ENCODE assay signal across 12 cellular contexts in the genomic region with DNA sequence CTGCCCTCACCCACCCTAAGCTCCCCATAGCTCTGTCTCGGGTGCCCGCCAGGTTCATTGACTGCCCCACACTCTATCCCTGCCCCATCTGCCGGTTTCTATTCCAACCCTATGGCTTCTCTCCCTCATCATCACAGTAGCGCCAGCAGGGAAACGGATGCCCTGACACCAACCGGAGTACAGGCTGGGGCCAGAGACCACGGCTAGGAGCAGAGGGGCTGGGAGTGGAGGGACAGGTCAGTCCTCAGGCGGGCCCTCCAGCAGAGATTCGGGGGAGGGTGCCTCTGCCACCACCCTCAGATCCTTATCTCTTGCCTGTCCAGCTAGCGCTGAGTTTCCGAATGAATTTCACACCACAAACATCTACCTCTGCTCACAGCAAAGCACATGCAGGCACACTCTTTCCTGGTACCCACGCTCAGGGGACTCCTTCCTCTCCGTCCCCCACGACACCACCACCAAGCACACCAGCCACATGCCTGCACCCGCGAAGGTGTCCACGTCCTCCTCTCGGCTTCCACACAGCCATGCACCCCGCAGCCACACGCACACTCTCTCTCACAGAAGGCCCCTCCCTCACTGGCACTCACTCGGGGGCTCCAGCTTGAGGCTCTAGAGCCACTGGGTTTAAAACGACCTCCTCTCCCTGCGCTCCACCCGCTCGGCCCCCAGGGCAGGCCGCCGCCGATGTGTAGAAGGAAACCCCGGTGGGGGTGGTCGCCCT. TPM values are rescaled to one million over a fixed set of nuclear protein-coding genes. Genes with fewer than 3 reads are reported as not detected.
DNase-seq lines count a peak whose midpoint lies in the region; ATAC-seq, FAIRE-seq and TF ChIP-seq lines count a peak whose summit lies in the region.
"Had no signal": no experiment of that assay in that cellular context is flagged by ENCODE, and none has a peak within 500 bp of the region (broad histone marks: within the 10 kb centered on the region; RNA-seq: fewer than 3 reads in every experiment).

No MANE protein-coding gene starts in this region.

- no peak overlapping the region for H3K4me2 ChIP-seq in astrocyte (ENCODE audit: low read length)

- H3K9me3 Mint-ChIP-seq in MCF 10A (ENCODE audit: unreplicated experiment) (no peaks in the 10 kb centered on the region), astrocyte (ENCODE audit: unreplicated experiment) (peaks cover 8% of the 10 kb centered on the region), progenitor cell of endocrine pancreas (ENCODE audit: low read depth) (no peaks in the 10 kb centered on the region)

- BruUV-seq in MCF 10A (replicated peaks; lab: Mats Ljungman, UMichigan), result no TSS peak

- peaks cover 4 to 85% of the 10 kb centered on the region in 2 donors for H3K27me3 ChIP-seq in breast epithelium
- peaks cover 87% of the 10 kb centered on the region for H3K27me3 ChIP-seq in astrocyte (ENCODE audit: insufficient read depth, low read length)
- peaks cover 62% of the 10 kb centered on the region for H3K27me3 ChIP-seq in upper lobe of right lung

- H3K4me3 ChIP-seq in breast epithelium (peak overlapping the region; percentile 15 to 63 (median 32)), astrocyte (ENCODE audit: insufficient read depth, low read depth, low read length) (no peak overlapping the region), mesodermal cell (ENCODE audit: extremely low read depth, insufficient read depth, low read length, poor library complexity, severe bottlenecking) (peak overlapping the region; percentile 31), upper lobe of right lung (peak overlapping the region; percentile 36)

- 0 to 1% methylated on average over 13 to 15 of the region's 30 CpGs for WGBS in mesodermal cell (ENCODE audit: insufficient coverage in 2 of 2), 2 experiments

- no peak for TF ChIP-seq POLR2A in breast epithelium (IDR thresholded peaks at IDR 0.05)

- no peak overlapping the region for H3K4me3 Mint-ChIP-seq in MCF 10A (ENCODE audit: unreplicated experiment)
- no peak overlapping the region for H3K4me3 Mint-ChIP-seq in astrocyte (ENCODE audit: unreplicated experiment)
- H3K4me3 Mint-ChIP-seq in progenitor cell of endocrine pancreas (ENCODE audit: low read depth), result no peak overlapping the region

- H3K27ac ChIP-seq in breast epithelium (no peak overlapping the region), astrocyte (ENCODE audit: low read depth, low read length) (no peak overlapping the region), mesodermal cell (ENCODE audit: low read depth, low read length, severe bottlenecking) (no peak overlapping the region), upper lobe of right lung (no peak overlapping the region)

- H3K27me3 Mint-ChIP-seq in MCF 10A (ENCODE audit: insufficient read depth, unreplicated experiment) (peaks cover 6% of the 10 kb centered on the region), astrocyte (ENCODE audit: low read depth, unreplicated experiment) (peaks cover 46% of the 10 kb centered on the region), progenitor cell of endocrine pancreas (peaks cover 42% of the 10 kb centered on the region)

- H3K9me3 ChIP-seq in breast epithelium (no peaks in the 10 kb centered on the region), astrocyte (ENCODE audit: insufficient read depth, low read depth, low read length) (peaks cover 4% of the 10 kb centered on the region), mesodermal cell (ENCODE audit: control insufficient read depth, low read length) (no peaks in the 10 kb centered on the region), upper lobe of right lung (no peaks in the 10 kb centered on the region)

- H3K4me1 ChIP-seq in breast epithelium (peaks cover 0 to 7% of the 10 kb centered on the region in 2 donors), astrocyte (ENCODE audit: insufficient read depth, low read length) (no peaks in the 10 kb centered on the region), mesodermal cell (ENCODE audit: control insufficient read depth, insufficient read depth, low read length, poor library complexity, severe bottlenecking) (peaks cover 2% of the 10 kb centered on the region), upper lobe of right lung (peaks cover 4% of the 10 kb centered on the region)

- H3K36me3 Mint-ChIP-seq in MCF 10A (ENCODE audit: insufficient read depth, unreplicated experiment) (peaks cover 6% of the 10 kb centered on the region), astrocyte (ENCODE audit: low read depth, unreplicated experiment) (no peaks in the 10 kb centered on the region), progenitor cell of endocrine pancreas (ENCODE audit: insufficient read depth) (no peaks in the 10 kb centered on the region)

- H2AFZ ChIP-seq in astrocyte (ENCODE audit: low read depth, low read length), result peak overlapping the region; percentile 30

- no peak overlapping the region for H3K9ac ChIP-seq in astrocyte (ENCODE audit: low read length)

- CTCF ChIA-PET in MCF 10A (lab: Yijun Ruan, JAX), result interaction anchor here (0.6 kb wide), 1 partner anchor 133 kb away, joined by 3 read pairs; no protein-coding TSS in a partner anchor

- H3K36me3 ChIP-seq in breast epithelium (no peaks in the 10 kb centered on the region), astrocyte (ENCODE audit: insufficient read depth, low read length) (no peaks in the 10 kb centered on the region), mesodermal cell (ENCODE audit: control insufficient read depth, insufficient read depth, low read length) (no peaks in the 10 kb centered on the region), upper lobe of right lung (no peaks in the 10 kb centered on the region)

- no peaks in the 10 kb centered on the region for H4K20me1 ChIP-seq in astrocyte (ENCODE audit: insufficient read depth, low read length)

- POLR2A ChIA-PET in MCF 10A (lab: Yijun Ruan, JAX), result no interaction called here

- DNase-seq in breast epithelium (ENCODE audit: low spot score in 2 of 2) (no peak), MCF 10A (ENCODE audit: unreplicated experiment) (no peak), astrocyte (ENCODE audit: low read depth) (no peak), upper lobe of right lung (no peak), HuH-7.5 (ENCODE audit: low spot score) (no peak), progenitor cell of endocrine pancreas (ENCODE audit: low spot score, unreplicated experiment) (no peak)
- DNase-seq: NCI-H1092; NK-92 treated with Interleukin-12 subunit alpha and Interleukin-12 subunit beta, amount 100 ng/mL, for 24 hours had no signal

- no peaks in the 10 kb centered on the region for H3K79me2 ChIP-seq in astrocyte (ENCODE audit: insufficient read depth, low read length)

- H3K4me1 Mint-ChIP-seq in MCF 10A (ENCODE audit: insufficient read depth, unreplicated experiment) (no peaks in the 10 kb centered on the region), astrocyte (ENCODE audit: low read depth, unreplicated experiment) (peaks cover 2% of the 10 kb centered on the region), progenitor cell of endocrine pancreas (ENCODE audit: low read depth) (peaks cover 1% of the 10 kb centered on the region)

- TF ChIP-seq CTCF in breast epithelium (IDR thresholded peaks at IDR 0.05) (no peak), MCF 10A (IDR thresholded peaks at IDR 0.05; ENCODE audit: unreplicated experiment) (no peak), astrocyte (IDR thresholded peaks at IDR 0.05; ENCODE audit: insufficient read depth, low read depth, low read length) (no peak), upper lobe of right lung (IDR thresholded peaks at IDR 0.05) (no peak), progenitor cell of endocrine pancreas (IDR thresholded peaks at IDR 0.05; ENCODE audit: unreplicated experiment) (no peak)

- no peak for FAIRE-seq in astrocyte (lab: Jason Lieb, UNC)

- ATAC-seq in upper lobe of right lung (peak; percentile 2), HG03521 (IDR thresholded peaks at IDR 0.05; ENCODE audit: unreplicated experiment) (no peak)

- intact Hi-C loops in breast epithelium (cut with DNase I; ENCODE audit: low total_unique reads), result no loop called here
- intact Hi-C loops in MCF 10A (cut with micrococcal nuclease), result no loop called here
- intact Hi-C loops in upper lobe of right lung (cut with DNase I), result no loop called here

- H3K27ac Mint-ChIP-seq in MCF 10A (ENCODE audit: low read depth, unreplicated experiment) (no peak overlapping the region), astrocyte (ENCODE audit: unreplicated experiment) (no peak overlapping the region), progenitor cell of endocrine pancreas (no peak overlapping the region)

RNA-seq across cellular contexts. Expression of a gene that starts 7.2 kb away (rescaled TPM):
- total RNA-seq in breast epithelium (1 to 10 TPM; 2.3 to 6.2 (median 5.1) TPM), MCF 10A (2022) (not detected in 2 replicates), astrocyte (0.14 and 0.17 TPM in 2 replicates), upper lobe of right lung (18.3 TPM), progenitor cell of endocrine pancreas (not detected in 2 replicates)
- polyA plus RNA-seq in mesodermal cell (2013, experiment 1 of 2), result 10.4 TPM
- 6.3 TPM for polyA plus RNA-seq in mesodermal cell (2013, experiment 2 of 2)
- total RNA-seq: T-helper 2 cell treated with Interferon-gamma antibody and Interleukin-4, amounts not matched to agents 100 ng/mL and 5 ng/mL, for 36 hours had no signal
- polyA plus RNA-seq: BJ had no signal

RNA-seq across cellular contexts. Expression of a gene that starts 35.0 kb away (rescaled TPM):
- total RNA-seq in breast epithelium, result 10 to 100 TPM in 2 of 3 donors, 1 to 10 TPM in 1; 2.2 to 69.4 (median 42.3) TPM
- total RNA-seq in MCF 10A (2022), result 17.9 and 19.6 TPM in 2 replicates
- total RNA-seq in astrocyte, result 0.34 TPM in 1 of 2 replicates, not detected in the other
- polyA plus RNA-seq in mesodermal cell (2013, experiment 1 of 2), result not detected
- polyA plus RNA-seq in mesodermal cell (2013, experiment 2 of 2), result not detected
- 41.2 TPM for total RNA-seq in upper lobe of right lung
- total RNA-seq in progenitor cell of endocrine pancreas, result not detected in 2 replicates
- total RNA-seq: T-helper 2 cell treated with Interferon-gamma antibody and Interleukin-4, amounts not matched to agents 100 ng/mL and 5 ng/mL, for 36 hours had no signal
- polyA plus RNA-seq: BJ had no signal
